In the genomic region with DNA sequence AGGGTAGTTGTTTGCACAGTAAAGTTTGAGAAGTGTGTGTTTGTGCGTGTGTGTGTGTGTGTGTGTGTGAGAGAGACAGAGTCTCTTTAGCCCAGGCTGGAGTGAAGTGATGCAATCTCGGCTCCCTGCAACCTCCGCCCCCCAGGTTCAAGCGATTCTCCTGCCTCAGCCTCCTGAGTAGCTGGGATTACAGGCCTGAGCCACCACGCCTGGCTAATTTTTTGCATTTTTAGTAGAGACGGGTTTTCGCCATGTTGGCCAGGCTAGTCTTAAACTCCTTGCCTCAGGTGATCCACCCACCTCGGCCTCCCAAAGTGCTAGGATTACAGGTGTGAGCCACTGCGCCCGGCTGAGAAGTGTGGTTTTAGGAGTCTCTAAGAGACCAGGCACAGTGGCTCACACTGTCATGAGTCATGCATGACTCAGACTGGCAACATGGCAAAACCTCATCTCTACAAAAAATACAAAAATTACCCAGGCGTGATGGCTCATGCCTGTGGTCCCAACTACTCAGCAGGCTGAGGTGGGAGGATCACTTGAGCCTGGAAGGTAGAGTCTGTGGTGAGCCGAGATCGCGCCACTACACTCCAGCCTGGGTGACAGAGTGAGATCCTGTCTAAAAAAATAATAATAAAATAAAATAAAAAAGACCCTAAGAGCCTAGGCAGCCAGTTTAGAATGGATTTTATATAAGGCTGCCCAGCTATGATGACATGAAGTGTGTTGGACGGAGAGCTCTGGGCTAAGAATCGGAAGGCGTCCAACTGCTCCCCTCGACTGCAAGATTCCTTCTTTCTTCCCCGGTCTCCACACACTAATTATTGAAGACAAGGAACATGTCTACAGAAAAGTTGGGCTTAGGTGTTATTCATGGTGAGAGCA, we compare ENCODE assay signal across 8 cellular contexts. TPM values are rescaled to one million over a fixed set of nuclear protein-coding genes. Genes with fewer than 3 reads are reported as not detected.
DNase-seq lines count a peak whose midpoint lies in the region; ATAC-seq, FAIRE-seq and TF ChIP-seq lines count a peak whose summit lies in the region.
"Not testable (repeated sequence)": the region's sequence is repeated elsewhere in the genome, so short reads cannot be mapped to it uniquely, and the experiment has no call there.

No MANE protein-coding gene starts in this region.

- not testable (repeated sequence) for H3K27me3 ChIP-seq in RWPE2 (ENCODE audit: insufficient read depth, poor library complexity, severe bottlenecking); K562 (ENCODE audit: control insufficient read depth in 2 of 2, insufficient read depth in 2 of 2, low read length in 2 of 2)

- not testable (repeated sequence) for H2AFZ ChIP-seq in K562 (ENCODE audit: low read depth, low read length)

- H3K4me2 ChIP-seq in K562 (ENCODE audit: insufficient read depth, low read length), result not testable (repeated sequence)

- H3K27ac ChIP-seq in RWPE2 (ENCODE audit: poor library complexity, severe bottlenecking), result peak overlapping the region; percentile 38
- H3K27ac ChIP-seq in K562 (ENCODE audit: extremely low read depth, low read depth, low read length), result not testable (repeated sequence)

- not testable (repeated sequence) for TF ChIP-seq POLR2A in K562 (conservative IDR thresholded peaks at IDR 0.05)

- TF ChIP-seq CTCF in RWPE2 (IDR thresholded peaks at IDR 0.05; ENCODE audit: poor library complexity, severe bottlenecking); K562 (IDR thresholded peaks at IDR 0.05 in 2 of 3, conservative IDR thresholded peaks at IDR 0.05 in 1 of 3; ENCODE audit: insufficient read depth in 2 of 3, low read depth in 1 of 3, low read length in 3 of 3): not testable (repeated sequence)

- FAIRE-seq in K562 (lab: Jason Lieb, UNC), result peak; percentile 49

- CTCF ChIA-PET in K562 (lab: Yijun Ruan, JAX; ENCODE audit: low intra/inter-chr PET ratio), result not testable (repeated sequence)

- H3K4me1 ChIP-seq in RWPE2 (ENCODE audit: insufficient read depth, poor library complexity, severe bottlenecking), result peaks cover 44% of the 10 kb centered on the region
- H3K4me1 ChIP-seq in K562 (replicated peaks in 1 of 2; ENCODE audit: control insufficient read depth in 2 of 2, insufficient read depth in 2 of 2, low read length in 2 of 2), result peaks cover 4 to 17% of the 10 kb centered on the region in 2 experiments; a peak in 3 of 5 replicates

- not testable (repeated sequence) for H4K20me1 ChIP-seq in K562 (replicated peaks; ENCODE audit: control insufficient read depth, insufficient read depth, low read length)

- BruUV-seq in K562 (replicated peaks; lab: Mats Ljungman, UMichigan), result not testable (repeated sequence)

- not testable (repeated sequence) for H3K9me3 ChIP-seq in RWPE2 (ENCODE audit: severe bottlenecking); K562 (replicated peaks; ENCODE audit: control insufficient read depth, insufficient read depth, low read depth, low read length)

- TF ChIP-seq RAD21 in K562 (CRISPR knock-in tag; conservative IDR thresholded peaks at IDR 0.05 in 1 of 2, IDR thresholded peaks at IDR 0.05 in 1 of 2), result not testable (repeated sequence)

- intact Hi-C loops in K562 (cut with micrococcal nuclease), result not testable (repeated sequence)

- H3K36me3 ChIP-seq in RWPE2 (ENCODE audit: low read depth), result peaks cover 23% of the 10 kb centered on the region
- H3K36me3 ChIP-seq in K562 (ENCODE audit: control insufficient read depth, insufficient read depth, low read length), result not testable (repeated sequence)

- POLR2A ChIA-PET in K562 (lab: Yijun Ruan, JAX), result interaction anchor here (0.7 kb wide), 1 partner anchor 243 kb away, joined by 3 read pairs; no protein-coding TSS in a partner anchor

- not testable (repeated sequence) for H3K9me1 ChIP-seq in K562 (ENCODE audit: control insufficient read depth, insufficient read depth, low read length)

- WGBS in K562 (ENCODE audit: insufficient coverage, low coverage, missing lambda C conversion rate), result 71% methylated on average over 19 of the region's 19 CpGs

- H3K4me3 ChIP-seq in RWPE2 (ENCODE audit: severe bottlenecking); K562: not testable (repeated sequence)

- not testable (repeated sequence) for H3K79me2 ChIP-seq in K562 (ENCODE audit: control insufficient read depth, insufficient read depth, low read length)

- in situ Hi-C loops in K562 (cut with MboI), result not testable (repeated sequence)

- TF ChIP-seq EP300 in K562 (IDR thresholded peaks at IDR 0.05; ENCODE audit: low read length), result not testable (repeated sequence)

- DNase-seq in Daoy (ENCODE audit: low read depth) (peak; percentile 97), HS-27A (ENCODE audit: low read depth) (peak; percentile 97), RWPE2 (ENCODE audit: low spot score) (peak; percentile 98), K562 (ENCODE audit: extremely low read depth in 1 of 4, low spot score in 3 of 4) (peak in 1 of 4 experiments; percentile 54), inferior parietal cortex (ENCODE audit: extremely low spot score) (peak; percentile 49), smooth muscle cell of the brain vasculature (ENCODE audit: low read depth, low spot score) (peak; percentile 45)
- DNase-seq in activated CD8-positive, alpha-beta memory T cell treated with anti-CD3 and anti-CD28 coated beads, Interleukin-2, amount 50 U/mL, for 4 hours, result peak; percentile 41
- DNase-seq in stimulated activated naive CD8-positive, alpha-beta T cell treated with anti-CD3 and anti-CD28 coated beads, Interleukin-15, Interleukin-2, amounts not matched to agents 100 U/mL and 50 U/mL, for 24 hours, result peak; percentile 65

- H3K9ac ChIP-seq in K562 (ENCODE audit: insufficient read depth in 1 of 2, low read depth in 2 of 2, low read length in 2 of 2), result not testable (repeated sequence)

- ATAC-seq in RWPE2 (ENCODE audit: low read depth), result peak; percentile 93
- peak; percentile 34; the same call in 2 of the 3 replicates for ATAC-seq in K562
- peak; percentile 99 for ATAC-seq in stimulated activated naive CD8-positive, alpha-beta T cell treated with anti-CD3 and anti-CD28 coated beads, Interleukin-15, Interleukin-2, amounts not matched to agents 100 U/mL and 50 U/mL, for 24 hours

TF ChIP-seq in K562, 482 proteins besides CTCF, POLR2A, EP300 and RAD21 (continues in another document):
- TF ChIP-seq CEBPB (tag; IDR thresholded peaks at IDR 0.05) (peak; percentile 71), DPF2 (IDR thresholded peaks at IDR 0.05) (peak; percentile 64), SMARCA4 (IDR thresholded peaks at IDR 0.05) (peak; percentile 73; the same call in 1 of the 2 replicates)
- TF ChIP-seq, protein P1, sequence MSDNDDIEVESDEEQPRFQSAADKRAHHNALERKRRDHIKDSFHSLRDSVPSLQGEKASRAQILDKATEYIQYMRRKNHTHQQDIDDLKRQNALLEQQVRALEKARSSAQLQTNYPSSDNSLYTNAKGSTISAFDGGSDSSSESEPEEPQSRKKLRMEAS (CRISPR knock-in tag; IDR thresholded peaks at IDR 0.05), result 0 out of 2 replicates have a peak, but pooled peaks have one; percentile 15

RNA-seq across cellular contexts. Expression of gene MESD, which starts 33.8 kb away (rescaled TPM):
- 14.2 and 22.3 TPM in 2 replicates for total RNA-seq in Daoy (2014; rRNA removed; shearing (Covaris generic))
- 28.7 and 34.6 TPM in 2 replicates for total RNA-seq in K562 (2011; cell fraction: chromatin; rRNA removed; ENCODE audit: low replicate concordance)
- 24.3 and 27.2 TPM in 2 replicates for total RNA-seq in K562 (2011; cell fraction: nucleolus; rRNA removed)
- total RNA-seq in K562 (2011; cell fraction: nucleoplasm; rRNA removed), result 38.3 and 58.0 TPM in 2 replicates
- total RNA-seq in K562 (2014; rRNA removed), result 22.8 and 26.5 TPM in 2 replicates
- 28.2 and 31.4 TPM in 2 replicates for total RNA-seq in K562 (2014; rRNA removed; fragmentation: Illumina TruSeq; extraction: Trizol)
- 38.2 and 39.7 TPM in 2 replicates for total RNA-seq in K562 (2015; rRNA removed; fragmentation: Illumina TruSeq; extraction: Trizol)
- total RNA-seq in K562 (2021), result 23.9 and 24.1 TPM in 2 replicates
- polyA plus RNA-seq in K562 (2011; rRNA removed), result 11.5 and 20.0 TPM in 2 replicates
- 9.6 TPM in 2 replicates for polyA plus RNA-seq in K562 (2011; cell fraction: cytosol; rRNA removed)
- polyA plus RNA-seq in K562 (2011; cell fraction: nucleus; rRNA removed), result 11.6 and 12.9 TPM in 2 replicates
- 22.1 and 28.2 TPM in 2 replicates for polyA plus RNA-seq in K562 (2012)
- polyA plus RNA-seq in K562 (2014; fragmentation: Illumina TruSeq; extraction: Trizol), result 27.0 and 29.7 TPM in 2 replicates
- polyA plus RNA-seq in K562 (2014; fragmentation: Nextera tagmentation; extraction: Ambion mirVana), result 10 to 100 TPM; 11.3 to 17.0 TPM
- polyA plus RNA-seq in K562 (2014; rRNA removed), result 18.9 and 20.7 TPM in 2 replicates
- 15.6 and 22.3 TPM in 2 replicates for polyA minus RNA-seq in K562 (2011; rRNA and poly(A)+ RNA removed)
- 12.6 and 14.6 TPM in 2 replicates for polyA minus RNA-seq in K562 (2011; cell fraction: cytosol; rRNA and poly(A)+ RNA removed)
- 10.2 and 15.2 TPM in 2 replicates for polyA minus RNA-seq in K562 (2011; cell fraction: nucleus; rRNA and poly(A)+ RNA removed)

RNA-seq across cellular contexts. Expression of gene TLNRD1, which starts 44.9 kb away (rescaled TPM):
- total RNA-seq in Daoy (2014; rRNA removed; shearing (Covaris generic)), result 27.4 and 28.0 TPM in 2 replicates
- total RNA-seq in K562 (2011; cell fraction: chromatin; rRNA removed; ENCODE audit: low replicate concordance), result 7.4 and 16.8 TPM in 2 replicates
- 17.1 and 29.2 TPM in 2 replicates for total RNA-seq in K562 (2011; cell fraction: nucleolus; rRNA removed)
- total RNA-seq in K562 (2011; cell fraction: nucleoplasm; rRNA removed), result 11.0 and 14.4 TPM in 2 replicates
- total RNA-seq in K562 (2014; rRNA removed) (23.4 and 25.4 TPM in 2 replicates), K562 (2014; rRNA removed; fragmentation: Illumina TruSeq; extraction: Trizol) (4.3 and 4.8 TPM in 2 replicates), K562 (2015; rRNA removed; fragmentation: Illumina TruSeq; extraction: Trizol) (5.5 and 5.7 TPM in 2 replicates), K562 (2021) (26.7 and 33.1 TPM in 2 replicates)
- polyA plus RNA-seq in K562 (2011; rRNA removed) (4.5 and 9.5 TPM in 2 replicates), K562 (2014; fragmentation: Illumina TruSeq; extraction: Trizol) (4.2 and 4.7 TPM in 2 replicates), K562 (2014; fragmentation: Nextera tagmentation; extraction: Ambion mirVana) (1 to 10 TPM; 1.1 to 1.9 TPM), K562 (2014; rRNA removed) (16.2 and 21.5 TPM in 2 replicates)
- polyA plus RNA-seq in K562 (2011; cell fraction: cytosol; rRNA removed), result 4.6 and 46.8 TPM in 2 replicates
- 3.1 and 13.4 TPM in 2 replicates for polyA plus RNA-seq in K562 (2011; cell fraction: nucleus; rRNA removed)
- polyA plus RNA-seq in K562 (2012), result 11.4 and 15.1 TPM in 2 replicates
- polyA minus RNA-seq in K562 (2011; rRNA and poly(A)+ RNA removed), result 1.9 and 7.4 TPM in 2 replicates
- polyA minus RNA-seq in K562 (2011; cell fraction: cytosol; rRNA and poly(A)+ RNA removed), result 10.8 and 23.4 TPM in 2 replicates
- 8.1 and 17.0 TPM in 2 replicates for polyA minus RNA-seq in K562 (2011; cell fraction: nucleus; rRNA and poly(A)+ RNA removed)

Comparison
In these comparisons a context has a peak if more than half of its experiments do, and no peak if none do; other contexts are left out.
1. ATAC-seq: peak in every context shown above with its lines; median percentile 99 in stimulated activated naive CD8-positive, alpha-beta T cell treated with anti-CD3 and anti-CD28 coated beads, Interleukin-15, Interleukin-2, amounts not matched to agents 100 U/mL and 50 U/mL, for 24 hours; 93 in RWPE2; 34 in K562.